Comparison of ENCODE assay signal across 1 cellular context in genomic region chr5:1596462-1597092, GRCh38.
TF ChIP-seq lines count a peak whose summit lies in the region.

No MANE protein-coding gene starts in this region.

TF ChIP-seq in A549, 52 proteins besides CTCF, POLR2A, EP300 and RAD21 (continued from another document):
- TF ChIP-seq EHF (CRISPR knock-in tag; IDR thresholded peaks at IDR 0.05): peak; percentile 85; the same call in 1 of the 2 replicates
- peak; percentile 44; the same call in 1 of the 2 replicates for TF ChIP-seq FOXS1 (CRISPR knock-in tag; IDR thresholded peaks at IDR 0.05)
